10 cellular contexts compared by ENCODE assay signal in genomic region chrX:69060631-69061408, GRCh38.
DNase-seq lines count a peak whose midpoint lies in the region; ATAC-seq and TF ChIP-seq lines count a peak whose summit lies in the region.
"Had no signal": no experiment of that assay in that cellular context is flagged by ENCODE, and none has a peak within 500 bp of the region (broad histone marks: within the 10 kb centered on the region; RNA-seq: fewer than 3 reads in every experiment).

No MANE protein-coding gene starts in this region.

- H3K9ac ChIP-seq in BLaER1 (no peak overlapping the region), OCI-LY3 (ENCODE audit: low read length) (no peak overlapping the region), fibroblast of lung (ENCODE audit: insufficient read depth, low read length) (no peak overlapping the region)

- peak; percentile 23 to 58 for DNase-seq in fibroblast of lung (ENCODE audit: low read depth in 2 of 2)
- DNase-seq in nephron progenitor cell = peak; percentile 43
- DNase-seq in HuH-7.5 (ENCODE audit: low spot score) = no peak
- no peak for DNase-seq in activated T-helper 1 cell treated with anti-CD3 and anti-CD28 coated beads, Interleukin-12 subunit alpha, Interleukin-12 subunit beta, Interleukin-2, Interleukin-4 antibody, amounts not matched to agents 30 ng/mL and 10 ng/mL and 1 ng/mL, durations not matched to agents 14 hours and 24 hours and 36 hours (ENCODE audit: low spot score)
- DNase-seq in NCI-H345 (lab: John Stamatoyannopoulos, UW) = no peak

- H3K4me2 ChIP-seq in BLaER1 = 0 out of 2 replicates have a peak overlapping the region, but pooled peaks have one; percentile 12
- no peak overlapping the region for H3K4me2 ChIP-seq in OCI-LY3 (ENCODE audit: low read length)
- H3K4me2 ChIP-seq in fibroblast of lung (ENCODE audit: extremely low read depth, insufficient read depth, low read length) = no peak overlapping the region

- peaks cover 32% of the 10 kb centered on the region for H3K4me1 Mint-ChIP-seq in nephron progenitor cell
- no peaks in the 10 kb centered on the region for H3K4me1 Mint-ChIP-seq in activated T-helper 1 cell treated with anti-CD3 and anti-CD28 coated beads, Interleukin-12 subunit alpha, Interleukin-12 subunit beta, Interleukin-2, Interleukin-4 antibody, amounts not matched to agents 30 ng/mL and 10 ng/mL and 1 ng/mL, durations not matched to agents 14 hours and 24 hours and 36 hours (ENCODE audit: low read depth)
- H3K4me1 Mint-ChIP-seq: activated naive CD4-positive, alpha-beta T cell treated with anti-CD3 and anti-CD28 coated beads, Interleukin-2, amount 50 U/mL, for 24 hours had no signal

- H3K27ac ChIP-seq in BLaER1 (no peak overlapping the region), OCI-LY3 (ENCODE audit: low read length) (no peak overlapping the region), fibroblast of lung (ENCODE audit: insufficient read depth, low read length) (no peak overlapping the region)
- H3K27ac ChIP-seq: neutrophil had no signal

- H3K36me3 Mint-ChIP-seq in nephron progenitor cell (ENCODE audit: low read depth) = no peaks in the 10 kb centered on the region
- no peaks in the 10 kb centered on the region for H3K36me3 Mint-ChIP-seq in activated T-helper 1 cell treated with anti-CD3 and anti-CD28 coated beads, Interleukin-12 subunit alpha, Interleukin-12 subunit beta, Interleukin-2, Interleukin-4 antibody, amounts not matched to agents 30 ng/mL and 10 ng/mL and 1 ng/mL, durations not matched to agents 14 hours and 24 hours and 36 hours (ENCODE audit: low read depth)
- H3K36me3 Mint-ChIP-seq: activated naive CD4-positive, alpha-beta T cell treated with anti-CD3 and anti-CD28 coated beads, Interleukin-2, amount 50 U/mL, for 24 hours had no signal

- H3K9me3 ChIP-seq in BLaER1 = peaks cover 5% of the 10 kb centered on the region; the same call in 1 of the 2 replicates
- H3K9me3 ChIP-seq in OCI-LY3 (ENCODE audit: insufficient read depth, low read length) = no peaks in the 10 kb centered on the region
- H3K9me3 ChIP-seq in fibroblast of lung (ENCODE audit: control insufficient read depth, insufficient read depth, low read depth, low read length) = no peaks in the 10 kb centered on the region
- H3K9me3 ChIP-seq: neutrophil had no signal

- no peak overlapping the region for H3K4me3 ChIP-seq in BLaER1
- no peak overlapping the region for H3K4me3 ChIP-seq in OCI-LY3 (ENCODE audit: low read length)
- H3K4me3 ChIP-seq in fibroblast of lung (replicated peaks in 1 of 4; ENCODE audit: control extremely low read depth in 1 of 4, insufficient read depth in 1 of 4, low read depth in 3 of 4, low read length in 4 of 4) = no peak overlapping the region

- H3K27me3 Mint-ChIP-seq in nephron progenitor cell (ENCODE audit: low read depth, poor library complexity) = peaks cover 10% of the 10 kb centered on the region
- no peaks in the 10 kb centered on the region for H3K27me3 Mint-ChIP-seq in activated T-helper 1 cell treated with anti-CD3 and anti-CD28 coated beads, Interleukin-12 subunit alpha, Interleukin-12 subunit beta, Interleukin-2, Interleukin-4 antibody, amounts not matched to agents 30 ng/mL and 10 ng/mL and 1 ng/mL, durations not matched to agents 14 hours and 24 hours and 36 hours (ENCODE audit: insufficient read depth)
- H3K27me3 Mint-ChIP-seq: activated naive CD4-positive, alpha-beta T cell treated with anti-CD3 and anti-CD28 coated beads, Interleukin-2, amount 50 U/mL, for 24 hours had no signal

- H3K4me1 ChIP-seq in BLaER1 (0 out of 2 replicates have a peak, but pooled peaks cover 3% of the 10 kb centered on the region), OCI-LY3 (ENCODE audit: low read length) (no peaks in the 10 kb centered on the region), fibroblast of lung (ENCODE audit: control insufficient read depth, extremely low read depth, insufficient read depth, low read length) (no peaks in the 10 kb centered on the region)

- intact Hi-C loops in activated T-helper 1 cell treated with anti-CD3 and anti-CD28 coated beads, Interleukin-12 subunit alpha, Interleukin-12 subunit beta, Interleukin-2, Interleukin-4 antibody, amounts not matched to agents 30 ng/mL and 10 ng/mL and 1 ng/mL, durations not matched to agents 14 hours and 24 hours and 36 hours (cut with micrococcal nuclease) = no loop called here

- TF ChIP-seq CTCF in OCI-LY3 (IDR thresholded peaks at IDR 0.05; ENCODE audit: low read depth, low read length) (peak; percentile 48), fibroblast of lung (conservative IDR thresholded peaks at IDR 0.05 in 1 of 2, IDR thresholded peaks at IDR 0.05 in 1 of 2; ENCODE audit: low read depth in 1 of 2, low read length in 2 of 2) (peak; percentile 32 to 51), nephron progenitor cell (IDR thresholded peaks at IDR 0.05) (peak; percentile 23)

- H3K4me3 Mint-ChIP-seq in nephron progenitor cell = no peak overlapping the region
- H3K4me3 Mint-ChIP-seq in activated T-helper 1 cell treated with anti-CD3 and anti-CD28 coated beads, Interleukin-12 subunit alpha, Interleukin-12 subunit beta, Interleukin-2, Interleukin-4 antibody, amounts not matched to agents 30 ng/mL and 10 ng/mL and 1 ng/mL, durations not matched to agents 14 hours and 24 hours and 36 hours = no peak overlapping the region
- H3K4me3 Mint-ChIP-seq: activated naive CD4-positive, alpha-beta T cell treated with anti-CD3 and anti-CD28 coated beads, Interleukin-2, amount 50 U/mL, for 24 hours had no signal

- H3K27ac Mint-ChIP-seq in nephron progenitor cell = peak overlapping the region; percentile 57
- H3K27ac Mint-ChIP-seq in activated T-helper 1 cell treated with anti-CD3 and anti-CD28 coated beads, Interleukin-12 subunit alpha, Interleukin-12 subunit beta, Interleukin-2, Interleukin-4 antibody, amounts not matched to agents 30 ng/mL and 10 ng/mL and 1 ng/mL, durations not matched to agents 14 hours and 24 hours and 36 hours = no peak overlapping the region
- H3K27ac Mint-ChIP-seq: activated naive CD4-positive, alpha-beta T cell treated with anti-CD3 and anti-CD28 coated beads, Interleukin-2, amount 50 U/mL, for 24 hours had no signal

- H2AFZ ChIP-seq in OCI-LY3 (ENCODE audit: low read depth, low read length) (no peak overlapping the region), fibroblast of lung (ENCODE audit: low read length) (no peak overlapping the region)

- H3K27me3 ChIP-seq in BLaER1 = peaks cover 44% of the 10 kb centered on the region
- no peaks in the 10 kb centered on the region for H3K27me3 ChIP-seq in OCI-LY3 (ENCODE audit: low read depth, low read length)
- H3K27me3 ChIP-seq in fibroblast of lung (ENCODE audit: control insufficient read depth, insufficient read depth, low read length) = no peaks in the 10 kb centered on the region
- H3K27me3 ChIP-seq: neutrophil had no signal

- H3K79me2 ChIP-seq in OCI-LY3 (ENCODE audit: low read length) (no peaks in the 10 kb centered on the region), fibroblast of lung (ENCODE audit: control insufficient read depth, insufficient read depth, low read length) (no peaks in the 10 kb centered on the region)

- peaks cover 29% of the 10 kb centered on the region for H3K9me3 Mint-ChIP-seq in nephron progenitor cell
- H3K9me3 Mint-ChIP-seq in activated T-helper 1 cell treated with anti-CD3 and anti-CD28 coated beads, Interleukin-12 subunit alpha, Interleukin-12 subunit beta, Interleukin-2, Interleukin-4 antibody, amounts not matched to agents 30 ng/mL and 10 ng/mL and 1 ng/mL, durations not matched to agents 14 hours and 24 hours and 36 hours = no peaks in the 10 kb centered on the region
- H3K9me3 Mint-ChIP-seq: activated naive CD4-positive, alpha-beta T cell treated with anti-CD3 and anti-CD28 coated beads, Interleukin-2, amount 50 U/mL, for 24 hours had no signal

- ATAC-seq in GM21786 (IDR thresholded peaks at IDR 0.05; ENCODE audit: unreplicated experiment) = no peak

- H3K36me3 ChIP-seq in BLaER1 (no peaks in the 10 kb centered on the region), OCI-LY3 (replicated peaks; ENCODE audit: low read depth, low read length) (no peaks in the 10 kb centered on the region), fibroblast of lung (ENCODE audit: control insufficient read depth, insufficient read depth, low read length) (no peaks in the 10 kb centered on the region)
- H3K36me3 ChIP-seq: neutrophil had no signal

- H4K20me1 ChIP-seq in BLaER1 = no peaks in the 10 kb centered on the region; the same call in 1 of the 2 replicates
- no peaks in the 10 kb centered on the region for H4K20me1 ChIP-seq in OCI-LY3 (ENCODE audit: insufficient read depth, low read length)
- no peaks in the 10 kb centered on the region for H4K20me1 ChIP-seq in fibroblast of lung (ENCODE audit: control insufficient read depth, extremely low read depth, insufficient read depth, low read length)

Comparison
In these comparisons a context has a peak if more than half of its experiments do, and no peak if none do; other contexts are left out.
1. DNase-seq: peak in fibroblast of lung (2 of 2) and nephron progenitor cell (single experiment); none in HuH-7.5 (single experiment), activated T-helper 1 cell treated with anti-CD3 and anti-CD28 coated beads, Interleukin-12 subunit alpha, Interleukin-12 subunit beta, Interleukin-2, Interleukin-4 antibody, amounts not matched to agents 30 ng/mL and 10 ng/mL and 1 ng/mL, durations not matched to agents 14 hours and 24 hours and 36 hours (single experiment) and NCI-H345 (single experiment).
2. Peak in every context shown above with its lines, with median percentiles within 50 percentile points of each other: CTCF ChIP-seq.